14 cellular contexts compared by ENCODE assay signal in genomic region chrX:2385224-2385623, GRCh38.
DNase-seq lines count a peak whose midpoint lies in the region; ATAC-seq, FAIRE-seq and TF ChIP-seq lines count a peak whose summit lies in the region.
"Had no signal": no experiment of that assay in that cellular context is flagged by ENCODE, and none has a peak within 500 bp of the region (broad histone marks: within the 10 kb centered on the region; RNA-seq: fewer than 3 reads in every experiment).

No MANE protein-coding gene starts in this region.

- H3K9me3 ChIP-seq in astrocyte (ENCODE audit: insufficient read depth, low read depth, low read length) = no peaks in the 10 kb centered on the region
- H3K9me3 ChIP-seq in heart left ventricle = no peaks in the 10 kb centered on the region
- H3K9me3 ChIP-seq: ascending aorta, ovary had no signal

- H3K27me3 Mint-ChIP-seq in astrocyte (ENCODE audit: low read depth, unreplicated experiment) = no peaks in the 10 kb centered on the region

- H3K9ac ChIP-seq in astrocyte (ENCODE audit: low read length) = no peak overlapping the region

- FAIRE-seq in astrocyte (lab: Jason Lieb, UNC) (peak; percentile 91), D721Med (lab: Jason Lieb, UNC) (no peak)
- FAIRE-seq: GM12878 had no signal

- H3K79me2 ChIP-seq in astrocyte (ENCODE audit: insufficient read depth, low read length) = peaks cover 15% of the 10 kb centered on the region

- H3K27ac ChIP-seq in astrocyte (ENCODE audit: low read depth, low read length) (no peak overlapping the region), heart left ventricle (no peak overlapping the region)
- H3K27ac ChIP-seq: ascending aorta, ovary, PC-9 had no signal

- no peak overlapping the region for H3K4me3 Mint-ChIP-seq in astrocyte (ENCODE audit: unreplicated experiment)

- POLR2A ChIA-PET in AG04449 (lab: Yijun Ruan, JAX) = no interaction called here

- intact Hi-C loops in heart left ventricle (cut with DNase I) = no loop called here

- H3K36me3 Mint-ChIP-seq in astrocyte (ENCODE audit: low read depth, unreplicated experiment) = peaks cover 27% of the 10 kb centered on the region

- H3K27ac Mint-ChIP-seq in astrocyte (ENCODE audit: unreplicated experiment) = no peak overlapping the region
- H3K27ac Mint-ChIP-seq: activated T-helper 2 cell treated with anti-CD3 and anti-CD28 coated beads, Interferon-gamma antibody, Interleukin-2, Interleukin-4, amounts not matched to agents 10 μg/mL and 5 μg/mL and 100 μg/mL, durations not matched to agents 14 hours and 24 hours and 36 hours had no signal

- no peaks in the 10 kb centered on the region for H3K4me1 ChIP-seq in astrocyte (ENCODE audit: insufficient read depth, low read length)
- peaks cover 0 to 16% (median 0%) of the 10 kb centered on the region in 12 donors for H3K4me1 ChIP-seq in heart left ventricle
- H3K4me1 ChIP-seq: ascending aorta had no signal

- H3K27me3 ChIP-seq in astrocyte (ENCODE audit: insufficient read depth, low read length) (no peaks in the 10 kb centered on the region), heart left ventricle (no peaks in the 10 kb centered on the region)
- H3K27me3 ChIP-seq: ascending aorta, ovary had no signal

- no peak for TF ChIP-seq POLR2A in heart left ventricle (IDR thresholded peaks at IDR 0.05)

- ATAC-seq in heart left ventricle = no peak
- ATAC-seq: GM12878 had no signal

- TF ChIP-seq CTCF in AG04449 (IDR thresholded peaks at IDR 0.05; ENCODE audit: insufficient read depth, low read length, missing control alignments) (no peak), astrocyte (IDR thresholded peaks at IDR 0.05; ENCODE audit: insufficient read depth, low read depth, low read length) (no peak), D721Med (IDR thresholded peaks at IDR 0.05; ENCODE audit: insufficient read depth, missing control alignments) (no peak), heart left ventricle (IDR thresholded peaks at IDR 0.05) (no peak)

- WGBS in heart left ventricle, 4 donors = 79 to 94% (median 85%) methylated on average over 3 of the region's 3 CpGs

- H3K9me3 Mint-ChIP-seq in astrocyte (ENCODE audit: unreplicated experiment) = peaks cover 10% of the 10 kb centered on the region

- no peak overlapping the region for H2AFZ ChIP-seq in astrocyte (ENCODE audit: low read depth, low read length)
- H2AFZ ChIP-seq: PC-9 had no signal

- DNase-seq in AG04449 (ENCODE audit: low read depth, low spot score) (peak; percentile 46), HT1080 (ENCODE audit: low read depth) (peak; percentile 77), astrocyte (ENCODE audit: low read depth) (peak; percentile 97), hepatic stellate cell (ENCODE audit: low spot score) (peak; percentile 52), D721Med (ENCODE audit: insufficient read length, low spot score) (no peak), heart left ventricle (no peak), NCI-H524 (lab: John Stamatoyannopoulos, UW) (no peak)
- no peak for DNase-seq in stimulated activated CD4-positive, alpha-beta T cell treated with anti-CD3 and anti-CD28 coated beads, Interleukin-1b, Interleukin-23, amount 100 ng/mL, for 48 hours
- DNase-seq: NCI-H1092, ovary had no signal

- H4K20me1 ChIP-seq in astrocyte (ENCODE audit: insufficient read depth, low read length) = peaks cover 4% of the 10 kb centered on the region

- H3K36me3 ChIP-seq in astrocyte (ENCODE audit: insufficient read depth, low read length) = no peaks in the 10 kb centered on the region
- peaks cover 0 to 14% (median 5%) of the 10 kb centered on the region in 9 donors for H3K36me3 ChIP-seq in heart left ventricle
- H3K36me3 ChIP-seq: ovary had no signal

- H3K4me2 ChIP-seq in astrocyte (ENCODE audit: low read length) = no peak overlapping the region
- H3K4me2 ChIP-seq: PC-9 had no signal

- H3K4me1 Mint-ChIP-seq in astrocyte (ENCODE audit: low read depth, unreplicated experiment) = no peaks in the 10 kb centered on the region

- CTCF ChIA-PET in AG04449 (lab: Yijun Ruan, JAX) = no interaction called here

- H3K4me3 ChIP-seq in AG04449 (ENCODE audit: low read depth, low read length) = no peak overlapping the region
- no peak overlapping the region for H3K4me3 ChIP-seq in astrocyte (ENCODE audit: insufficient read depth, low read depth, low read length)
- no peak overlapping the region for H3K4me3 ChIP-seq in heart left ventricle
- H3K4me3 ChIP-seq: ascending aorta, GM12878, ovary, PC-9 had no signal

Comparison
In these comparisons a context has a peak if more than half of its experiments do, and no peak if none do; other contexts are left out.
1. DNase-seq: peak in AG04449 (single experiment), HT1080 (single experiment), astrocyte (single experiment) and hepatic stellate cell (single experiment); none in D721Med (single experiment), stimulated activated CD4-positive, alpha-beta T cell treated with anti-CD3 and anti-CD28 coated beads, Interleukin-1b, Interleukin-23, amount 100 ng/mL, for 48 hours (single experiment), heart left ventricle (0 of 5) and NCI-H524 (0 of 2).